1 cellular context compared by ENCODE assay signal in genomic region chr2:218991674-218992168, GRCh38.
TF ChIP-seq lines count a peak whose summit lies in the region.

No MANE protein-coding gene starts in this region.

TF ChIP-seq in K562, 482 proteins besides CTCF, POLR2A, EP300 and RAD21 (continued from another document):
- TF ChIP-seq E2F4 (CRISPR knock-in tag; IDR thresholded peaks at IDR 0.05; ENCODE audit: low read depth) (no peak), ZNF174 (CRISPR knock-in tag; IDR thresholded peaks at IDR 0.05) (no peak), MAX (CRISPR knock-in tag; IDR thresholded peaks at IDR 0.05) (peak; percentile 30; the same call in 1 of the 2 replicates), EZH2 (IDR thresholded peaks at IDR 0.05; ENCODE audit: borderline replicate concordance, low read depth, low read length) (no peak)
